Comparison of ENCODE assay signal across 7 cellular contexts in genomic region chr9:133125706-133126696, GRCh38. TPM values are rescaled to one million over a fixed set of nuclear protein-coding genes. Genes with fewer than 3 reads are reported as not detected.
A peak's percentile ranks its signal among the peaks of the same experiment; 100 is the strongest.
DNase-seq lines count a peak whose midpoint lies in the region; ATAC-seq and TF ChIP-seq lines count a peak whose summit lies in the region.

No MANE protein-coding gene starts in this region.

- H3K4me3 ChIP-seq in esophagus squamous epithelium (peak overlapping the region in 3 of 4 donors; percentile 22 to 58 (median 39)), sigmoid colon (peak overlapping the region in 3 of 4 donors; percentile 14 to 29 (median 24))

- 37 to 47% methylated on average over 13 to 14 of the region's 28 CpGs for WGBS in esophagus squamous epithelium, 2 donors
- 54 to 73% methylated on average over 28 of the region's 28 CpGs for WGBS in sigmoid colon, 2 donors

- H3K27ac ChIP-seq in esophagus squamous epithelium (peak overlapping the region; percentile 75 to 96 (median 90)), sigmoid colon (peak overlapping the region; percentile 52 to 75 (median 72))

- DNase-seq in NCI-H2171 treated with DMSO at 0.1 percent for 48 hours (lab: John Stamatoyannopoulos, UW) (peak; percentile 59), esophagus squamous epithelium (lab: John Stamatoyannopoulos, UW) (no peak), sigmoid colon (peak; percentile 80), NCI-H1048 (lab: John Stamatoyannopoulos, UW) (no peak), NCI-H2196 treated with DMSO at 0.1 percent for 48 hours (lab: John Stamatoyannopoulos, UW; ENCODE audit: unreplicated experiment) (no peak)

- H3K27me3 ChIP-seq in esophagus squamous epithelium, result no peaks in the 10 kb centered on the region
- H3K27me3 ChIP-seq in sigmoid colon, result no peaks in the 10 kb centered on the region

- peak; percentile 35 for ATAC-seq in GM18511 (IDR thresholded peaks at IDR 0.05; ENCODE audit: unreplicated experiment)
- ATAC-seq in GM21529 (IDR thresholded peaks at IDR 0.05; ENCODE audit: unreplicated experiment), result no peak

- no peaks in the 10 kb centered on the region for H3K9me3 ChIP-seq in esophagus squamous epithelium
- H3K9me3 ChIP-seq in sigmoid colon, result no peaks in the 10 kb centered on the region

- H3K4me1 ChIP-seq in esophagus squamous epithelium, result peaks cover 58 to 90% (median 67%) of the 10 kb centered on the region in 3 donors
- H3K4me1 ChIP-seq in sigmoid colon, result peaks cover 0 to 43% (median 35%) of the 10 kb centered on the region in 4 donors

- no peak for TF ChIP-seq EP300 in sigmoid colon (IDR thresholded peaks at IDR 0.05)

- H3K36me3 ChIP-seq in esophagus squamous epithelium, result no peaks in the 10 kb centered on the region
- H3K36me3 ChIP-seq in sigmoid colon, result no peaks in the 10 kb centered on the region

- TF ChIP-seq POLR2A in esophagus squamous epithelium (IDR thresholded peaks at IDR 0.05), result no peak
- no peak for TF ChIP-seq POLR2A in sigmoid colon (IDR thresholded peaks at IDR 0.05)

- TF ChIP-seq CTCF in esophagus squamous epithelium (IDR thresholded peaks at IDR 0.05) (no peak), sigmoid colon (IDR thresholded peaks at IDR 0.05) (no peak)

- intact Hi-C loops in esophagus squamous epithelium (cut with DNase I) (no loop called here), sigmoid colon (cut with DNase I) (no loop called here)

RNA-seq across cellular contexts. Expression of gene RALGDS, which starts 5.0 kb away (rescaled TPM):
- 10 to 100 TPM; 53.4 to 71.1 (median 55.3) TPM for total RNA-seq in esophagus squamous epithelium
- total RNA-seq in sigmoid colon, result 10 to 100 TPM; 35.2 to 52.7 (median 39.6) TPM
- polyA plus RNA-seq in sigmoid colon, result 10 to 100 TPM; 27.6 to 49.7 (median 32.1) TPM

RNA-seq across cellular contexts. Expression of gene GBGT1, which starts 37.7 kb away (rescaled TPM):
- total RNA-seq in esophagus squamous epithelium, result 1 to 10 TPM; 3.0 to 8.8 (median 3.8) TPM
- 10 to 100 TPM in 3 of 4 donors, 1 to 10 TPM in 1; 8.9 to 31.1 (median 19.2) TPM for total RNA-seq in sigmoid colon
- polyA plus RNA-seq in sigmoid colon, result 1 to 10 TPM; 4.2 to 9.9 (median 5.4) TPM

Comparison
In these comparisons a context has a peak if more than half of its experiments do, and no peak if none do; other contexts are left out.
1. DNase-seq: peak in NCI-H2171 treated with DMSO at 0.1 percent for 48 hours (single experiment) and sigmoid colon (single experiment); none in esophagus squamous epithelium (single experiment), NCI-H1048 (single experiment) and NCI-H2196 treated with DMSO at 0.1 percent for 48 hours (single experiment).